17 cellular contexts compared by ENCODE assay signal in genomic region chr3:157317895-157318294, GRCh38.
A peak's percentile ranks its signal among the peaks of the same experiment; 100 is the strongest.
DNase-seq lines count a peak whose midpoint lies in the region; ATAC-seq and TF ChIP-seq lines count a peak whose summit lies in the region.
"Had no signal": no experiment of that assay in that cellular context is flagged by ENCODE, and none has a peak within 500 bp of the region (broad histone marks: within the 10 kb centered on the region; RNA-seq: fewer than 3 reads in every experiment).

No MANE protein-coding gene starts in this region.

- 50 to 67% methylated on average over 1 of the region's 1 CpG for WGBS in esophagus squamous epithelium, 2 donors

- intact Hi-C loops in esophagus squamous epithelium (cut with DNase I), result no loop called here

- TF ChIP-seq CTCF in chondrocyte (IDR thresholded peaks at IDR 0.05) (no peak), esophagus squamous epithelium (IDR thresholded peaks at IDR 0.05) (no peak)

- H3K4me3 Mint-ChIP-seq in chondrocyte (ENCODE audit: unreplicated experiment), result no peak overlapping the region

- H3K9me3 ChIP-seq in esophagus squamous epithelium, result no peaks in the 10 kb centered on the region
- H3K9me3 ChIP-seq: SJSA1 had no signal

- H3K4me1 ChIP-seq in esophagus squamous epithelium, result no peaks in the 10 kb centered on the region
- H3K4me1 ChIP-seq: SJSA1 had no signal

- H3K27ac Mint-ChIP-seq in chondrocyte (ENCODE audit: unreplicated experiment), result peak overlapping the region; percentile 74

- no peaks in the 10 kb centered on the region for H3K27me3 ChIP-seq in esophagus squamous epithelium
- H3K27me3 ChIP-seq: SJSA1 had no signal

- H3K36me3 ChIP-seq in esophagus squamous epithelium, result no peaks in the 10 kb centered on the region
- H3K36me3 ChIP-seq: SJSA1 had no signal

- DNase-seq in Caki2 (ENCODE audit: low read depth) (peak; percentile 28), NCI-H446 (lab: John Stamatoyannopoulos, UW) (peak; percentile 19 to 62), chondrocyte (ENCODE audit: low spot score) (no peak), kidney tubule cell (ENCODE audit: low spot score) (peak; percentile 81), NCI-H2081 treated with DMSO at 0.1 percent for 48 hours (lab: John Stamatoyannopoulos, UW) (no peak), cerebellar cortex (ENCODE audit: low spot score) (no peak), esophagus squamous epithelium (lab: John Stamatoyannopoulos, UW) (no peak)
- DNase-seq: COR-L47, HCEC 1CT, NCI-H1092, NCI-H146, NCI-H2107, OCI-M1 had no signal

- no peaks in the 10 kb centered on the region for H3K27me3 Mint-ChIP-seq in chondrocyte (ENCODE audit: low read depth)

- in situ Hi-C loops in Caki2 (cut with HindIII; ENCODE audit: low pct_unique_long_range_greater_than_20kb, low sequenced_read_pairs), result no loop called here

- ATAC-seq in HG03097 (IDR thresholded peaks at IDR 0.05; ENCODE audit: low FRiP score, unreplicated experiment), result no peak

- no peaks in the 10 kb centered on the region for H3K36me3 Mint-ChIP-seq in chondrocyte (ENCODE audit: low read depth)

- TF ChIP-seq POLR2A in esophagus squamous epithelium (IDR thresholded peaks at IDR 0.05), result no peak

- peaks cover 13% of the 10 kb centered on the region for H3K4me1 Mint-ChIP-seq in chondrocyte (ENCODE audit: low read depth)

- H3K4me3 ChIP-seq in esophagus squamous epithelium, result no peak overlapping the region
- H3K4me3 ChIP-seq: SJSA1 had no signal

- H3K27ac ChIP-seq in esophagus squamous epithelium, result no peak overlapping the region
- H3K27ac ChIP-seq: C4-2B, RWPE1, SJSA1 had no signal

- peaks cover 2% of the 10 kb centered on the region for H3K9me3 Mint-ChIP-seq in chondrocyte (ENCODE audit: low read depth)

Comparison
In these comparisons a context has a peak if more than half of its experiments do, and no peak if none do; other contexts are left out.
1. DNase-seq: peak in Caki2 (single experiment), NCI-H446 (2 of 2) and kidney tubule cell (single experiment); none in chondrocyte (single experiment), NCI-H2081 treated with DMSO at 0.1 percent for 48 hours (single experiment), cerebellar cortex (single experiment) and esophagus squamous epithelium (single experiment).